ENCODE assay signal across 26 cellular contexts in genomic region chr10:47190802-47191450, GRCh38.
"Had no signal": no experiment of that assay in that cellular context is flagged by ENCODE, and none has a peak within 500 bp of the region (broad histone marks: within the 10 kb centered on the region; RNA-seq: fewer than 3 reads in every experiment).

No MANE protein-coding gene starts in this region.

- H3K27ac Mint-ChIP-seq: activated B cell treated with CpG ODN at 0.5 μM for 24 hours; activated CD4-positive, alpha-beta T cell treated with anti-CD3 and anti-CD28 coated beads, Interleukin-2, amount 10 ng/mL, durations not matched to agents 24 days and 14 days; activated CD8-positive, alpha-beta memory T cell treated with anti-CD3 and anti-CD28 coated beads, Interleukin-2, amount 10 ng/mL, durations not matched to agents 7 days and 5 days; activated T-cell treated with anti-CD3 and anti-CD28 coated beads, Interleukin-2, amount 50 U/mL, for 24 hours; activated T-helper 1 cell treated with anti-CD3 and anti-CD28 coated beads, Interleukin-12 subunit alpha, Interleukin-12 subunit beta, Interleukin-2, Interleukin-4 antibody, amounts not matched to agents 30 ng/mL and 10 ng/mL and 1 ng/mL, durations not matched to agents 14 hours and 24 hours and 36 hours; brain; T-helper 17 cell had no signal

- DNase-seq: activated B cell treated with CpG ODN at 0.5 μM for 24 hours; activated CD4-positive, alpha-beta T cell treated with anti-CD3 and anti-CD28 coated beads for 1 hour; activated CD4-positive, alpha-beta T cell treated with anti-CD3 and anti-CD28 coated beads, Interleukin-2, amount 10 ng/mL, durations not matched to agents 24 days and 14 days; activated CD4-positive, alpha-beta T cell treated with anti-CD3 and anti-CD28 coated beads, Interleukin-2, amount 50 U/mL, for 48 hours; activated CD8-positive, alpha-beta memory T cell treated with anti-CD3 and anti-CD28 coated beads, Interleukin-2, amount 10 ng/mL, durations not matched to agents 7 days and 5 days; activated effector memory CD4-positive, alpha-beta T cell treated with Interleukin-2 at 50 U/mL for 16 hours; activated naive CD4-positive, alpha-beta T cell; activated T-cell treated with anti-CD3 and anti-CD28 coated beads, Interleukin-2, amount 50 U/mL, for 24 hours; amniotic stem cell; Karpas-422; NCI-H1048; NCI-H187 treated with DMSO at 0.1 percent for 48 hours; NCI-H2171; NCI-H2227 treated with DMSO at 0.1 percent for 48 hours; NCI-H446 treated with DMSO at 0.1 percent for 48 hours; NCI-H524 treated with DMSO at 0.1 percent for 48 hours; NCI-H82; OCI-M1; SIG-M5; T-helper 17 cell; T-helper 9 cell had no signal

- H3K36me3 Mint-ChIP-seq: activated CD8-positive, alpha-beta memory T cell treated with anti-CD3 and anti-CD28 coated beads, Interleukin-2, amount 10 ng/mL, durations not matched to agents 7 days and 5 days; activated naive CD4-positive, alpha-beta T cell treated with anti-CD3 and anti-CD28 coated beads, Interleukin-2, amount 50 U/mL, for 24 hours; brain had no signal

- H3K9me3 ChIP-seq: ascending aorta had no signal

- H3K27ac ChIP-seq: ascending aorta had no signal

- H3K36me3 ChIP-seq: ascending aorta had no signal

- H3K4me3 Mint-ChIP-seq: activated B cell treated with CpG ODN at 0.5 μM for 24 hours; activated CD4-positive, alpha-beta T cell treated with anti-CD3 and anti-CD28 coated beads, Interleukin-2, amount 10 ng/mL, durations not matched to agents 24 days and 14 days; activated CD8-positive, alpha-beta memory T cell treated with anti-CD3 and anti-CD28 coated beads, Interleukin-2, amount 10 ng/mL, durations not matched to agents 7 days and 5 days; activated naive CD4-positive, alpha-beta T cell treated with anti-CD3 and anti-CD28 coated beads, Interleukin-2, amount 50 U/mL, for 24 hours; activated T-cell treated with anti-CD3 and anti-CD28 coated beads, Interleukin-2, amount 50 U/mL, for 24 hours; activated T-helper 1 cell treated with anti-CD3 and anti-CD28 coated beads, Interleukin-12 subunit alpha, Interleukin-12 subunit beta, Interleukin-2, Interleukin-4 antibody, amounts not matched to agents 30 ng/mL and 10 ng/mL and 1 ng/mL, durations not matched to agents 14 hours and 24 hours and 36 hours; brain; central memory CD8-positive, alpha-beta T cell; T-helper 17 cell had no signal

- H3K27me3 ChIP-seq: ascending aorta had no signal

- H3K4me3 ChIP-seq: ascending aorta had no signal

- H3K27me3 Mint-ChIP-seq: activated CD4-positive, alpha-beta T cell treated with anti-CD3 and anti-CD28 coated beads, Interleukin-2, amount 10 ng/mL, durations not matched to agents 24 days and 14 days; activated CD8-positive, alpha-beta memory T cell treated with anti-CD3 and anti-CD28 coated beads, Interleukin-2, amount 10 ng/mL, durations not matched to agents 7 days and 5 days; activated naive CD4-positive, alpha-beta T cell treated with anti-CD3 and anti-CD28 coated beads, Interleukin-2, amount 50 U/mL, for 24 hours; activated T-cell treated with anti-CD3 and anti-CD28 coated beads, Interleukin-2, amount 50 U/mL, for 24 hours; central memory CD8-positive, alpha-beta T cell had no signal

- H3K9me3 Mint-ChIP-seq: activated B cell treated with CpG ODN at 0.5 μM for 24 hours; activated CD4-positive, alpha-beta T cell treated with anti-CD3 and anti-CD28 coated beads, Interleukin-2, amount 10 ng/mL, durations not matched to agents 24 days and 14 days; activated naive CD4-positive, alpha-beta T cell treated with anti-CD3 and anti-CD28 coated beads, Interleukin-2, amount 50 U/mL, for 24 hours; activated T-cell treated with anti-CD3 and anti-CD28 coated beads, Interleukin-2, amount 50 U/mL, for 24 hours; activated T-helper 1 cell treated with anti-CD3 and anti-CD28 coated beads, Interleukin-12 subunit alpha, Interleukin-12 subunit beta, Interleukin-2, Interleukin-4 antibody, amounts not matched to agents 30 ng/mL and 10 ng/mL and 1 ng/mL, durations not matched to agents 14 hours and 24 hours and 36 hours; brain; central memory CD8-positive, alpha-beta T cell had no signal

- H3K4me1 Mint-ChIP-seq: activated B cell treated with CpG ODN at 0.5 μM for 24 hours; activated CD8-positive, alpha-beta memory T cell treated with anti-CD3 and anti-CD28 coated beads, Interleukin-2, amount 10 ng/mL, durations not matched to agents 7 days and 5 days; brain had no signal
